Comparison of ENCODE assay signal across 1 cellular context in genomic region chr7:82980130-82980529, GRCh38.
TF ChIP-seq lines count a peak whose summit lies in the region.

No MANE protein-coding gene starts in this region.

TF ChIP-seq in WTC11, 78 proteins besides CTCF, POLR2A, EP300 and RAD21 (continued from another document):
- TF ChIP-seq ZNF512 (CRISPR knock-in tag; IDR thresholded peaks at IDR 0.05; ENCODE audit: borderline replicate concordance) (no peak), NR1H2 (CRISPR knock-in tag; IDR thresholded peaks at IDR 0.05) (no peak), MAX (CRISPR knock-in tag; IDR thresholded peaks at IDR 0.05) (no peak), NFATC4 (CRISPR knock-in tag; IDR thresholded peaks at IDR 0.05) (no peak), NFYB (CRISPR knock-in tag; conservative IDR thresholded peaks at IDR 0.05; ENCODE audit: low read depth) (no peak), NR3C1 (CRISPR knock-in tag; conservative IDR thresholded peaks at IDR 0.05; ENCODE audit: low read depth) (no peak), ZSCAN18 (CRISPR knock-in tag; IDR thresholded peaks at IDR 0.05) (no peak)
- TF ChIP-seq, protein P1, sequence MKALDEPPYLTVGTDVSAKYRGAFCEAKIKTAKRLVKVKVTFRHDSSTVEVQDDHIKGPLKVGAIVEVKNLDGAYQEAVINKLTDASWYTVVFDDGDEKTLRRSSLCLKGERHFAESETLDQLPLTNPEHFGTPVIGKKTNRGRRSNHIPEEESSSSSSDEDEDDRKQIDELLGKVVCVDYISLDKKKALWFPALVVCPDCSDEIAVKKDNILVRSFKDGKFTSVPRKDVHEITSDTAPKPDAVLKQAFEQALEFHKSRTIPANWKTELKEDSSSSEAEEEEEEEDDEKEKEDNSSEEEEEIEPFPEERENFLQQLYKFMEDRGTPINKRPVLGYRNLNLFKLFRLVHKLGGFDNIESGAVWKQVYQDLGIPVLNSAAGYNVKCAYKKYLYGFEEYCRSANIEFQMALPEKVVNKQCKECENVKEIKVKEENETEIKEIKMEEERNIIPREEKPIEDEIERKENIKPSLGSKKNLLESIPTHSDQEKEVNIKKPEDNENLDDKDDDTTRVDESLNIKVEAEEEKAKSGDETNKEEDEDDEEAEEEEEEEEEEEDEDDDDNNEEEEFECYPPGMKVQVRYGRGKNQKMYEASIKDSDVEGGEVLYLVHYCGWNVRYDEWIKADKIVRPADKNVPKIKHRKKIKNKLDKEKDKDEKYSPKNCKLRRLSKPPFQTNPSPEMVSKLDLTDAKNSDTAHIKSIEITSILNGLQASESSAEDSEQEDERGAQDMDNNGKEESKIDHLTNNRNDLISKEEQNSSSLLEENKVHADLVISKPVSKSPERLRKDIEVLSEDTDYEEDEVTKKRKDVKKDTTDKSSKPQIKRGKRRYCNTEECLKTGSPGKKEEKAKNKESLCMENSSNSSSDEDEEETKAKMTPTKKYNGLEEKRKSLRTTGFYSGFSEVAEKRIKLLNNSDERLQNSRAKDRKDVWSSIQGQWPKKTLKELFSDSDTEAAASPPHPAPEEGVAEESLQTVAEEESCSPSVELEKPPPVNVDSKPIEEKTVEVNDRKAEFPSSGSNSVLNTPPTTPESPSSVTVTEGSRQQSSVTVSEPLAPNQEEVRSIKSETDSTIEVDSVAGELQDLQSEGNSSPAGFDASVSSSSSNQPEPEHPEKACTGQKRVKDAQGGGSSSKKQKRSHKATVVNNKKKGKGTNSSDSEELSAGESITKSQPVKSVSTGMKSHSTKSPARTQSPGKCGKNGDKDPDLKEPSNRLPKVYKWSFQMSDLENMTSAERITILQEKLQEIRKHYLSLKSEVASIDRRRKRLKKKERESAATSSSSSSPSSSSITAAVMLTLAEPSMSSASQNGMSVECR (CRISPR knock-in tag; IDR thresholded peaks at IDR 0.05; ENCODE audit: borderline replicate concordance): no peak
- TF ChIP-seq, protein P2, sequence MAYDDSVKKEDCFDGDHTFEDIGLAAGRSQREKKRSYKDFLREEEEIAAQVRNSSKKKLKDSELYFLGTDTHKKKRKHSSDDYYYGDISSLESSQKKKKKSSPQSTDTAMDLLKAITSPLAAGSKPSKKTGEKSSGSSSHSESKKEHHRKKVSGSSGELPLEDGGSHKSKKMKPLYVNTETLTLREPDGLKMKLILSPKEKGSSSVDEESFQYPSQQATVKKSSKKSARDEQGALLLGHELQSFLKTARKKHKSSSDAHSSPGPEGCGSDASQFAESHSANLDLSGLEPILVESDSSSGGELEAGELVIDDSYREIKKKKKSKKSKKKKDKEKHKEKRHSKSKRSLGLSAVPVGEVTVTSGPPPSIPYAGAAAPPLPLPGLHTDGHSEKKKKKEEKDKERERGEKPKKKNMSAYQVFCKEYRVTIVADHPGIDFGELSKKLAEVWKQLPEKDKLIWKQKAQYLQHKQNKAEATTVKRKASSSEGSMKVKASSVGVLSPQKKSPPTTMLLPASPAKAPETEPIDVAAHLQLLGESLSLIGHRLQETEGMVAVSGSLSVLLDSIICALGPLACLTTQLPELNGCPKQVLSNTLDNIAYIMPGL (CRISPR knock-in tag; IDR thresholded peaks at IDR 0.05): no peak
TF ChIP-seq in WTC11: peak in this region for 0.
